ENCODE assay signal across 8 cellular contexts in the genomic region with DNA sequence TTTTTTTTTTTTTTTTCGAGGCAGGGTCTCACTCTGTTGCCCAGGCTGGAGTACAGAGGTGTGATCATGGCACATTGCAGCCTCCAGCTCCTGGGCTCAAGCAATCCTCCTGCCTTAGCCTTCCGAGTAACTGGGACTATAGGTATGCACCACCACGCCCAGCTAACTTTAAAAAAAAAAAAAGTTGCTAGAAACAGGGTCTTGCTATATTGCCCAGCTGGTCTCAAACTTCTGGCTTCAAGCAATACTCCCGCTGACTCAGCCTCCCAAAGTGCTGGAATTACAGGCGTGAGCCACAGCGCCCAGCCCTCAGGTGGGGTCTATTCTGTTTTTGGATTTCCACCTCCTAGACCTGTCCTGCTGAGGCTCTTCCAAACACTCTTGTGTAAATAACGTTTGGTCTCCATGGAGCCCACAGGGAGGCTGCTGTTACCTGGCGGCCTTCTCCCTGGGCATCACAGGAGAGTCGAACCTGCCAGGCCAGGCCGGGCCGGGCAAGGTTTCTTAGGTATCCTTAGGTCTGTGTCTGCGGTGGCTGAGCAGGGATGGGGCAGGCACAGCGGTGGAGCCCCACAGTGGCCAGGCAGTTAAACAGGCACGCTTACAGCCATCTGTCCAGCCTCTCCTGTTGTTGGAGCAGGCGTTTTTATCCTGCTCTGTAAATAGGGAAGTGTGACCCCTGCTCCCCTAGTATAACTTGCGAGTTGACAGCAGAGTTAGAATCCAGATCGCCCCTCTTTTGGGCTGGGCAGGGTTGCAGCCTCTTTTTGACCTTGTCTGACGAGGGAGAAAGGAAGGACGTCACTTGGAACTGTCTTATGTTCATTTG.
A peak's percentile ranks its signal among the peaks of the same experiment; 100 is the strongest.
DNase-seq lines count a peak whose midpoint lies in the region; ATAC-seq and TF ChIP-seq lines count a peak whose summit lies in the region.

No MANE protein-coding gene starts in this region.

- POLR2A ChIA-PET in HEK293T (lab: Yijun Ruan, JAX) = no interaction called here

- H3K27ac Mint-ChIP-seq in stimulated activated memory B cell treated with anti-CD40 and anti-IgM and Interleukin-4, amounts not matched to agents 10 μg/mL and 1 μg/mL and 100 μg/mL, for 72 hours = peak overlapping the region; percentile 6

- DNase-seq in HEK293T (ENCODE audit: extremely low spot score) = peak; percentile 44
- DNase-seq in brain microvascular endothelial cell = no peak
- peak; percentile 67 for DNase-seq in iPS-NIHi7 (ENCODE audit: extremely low spot score)
- no peak for DNase-seq in KG1 (lab: John Stamatoyannopoulos, UW)
- no peak for DNase-seq in NCI-H187 (lab: John Stamatoyannopoulos, UW)

- no peaks in the 10 kb centered on the region for H3K9me3 Mint-ChIP-seq in stimulated activated memory B cell treated with anti-CD40 and anti-IgM and Interleukin-4, amounts not matched to agents 10 μg/mL and 1 μg/mL and 100 μg/mL, for 72 hours

- no peak overlapping the region for H3K4me3 Mint-ChIP-seq in stimulated activated memory B cell treated with anti-CD40 and anti-IgM and Interleukin-4, amounts not matched to agents 10 μg/mL and 1 μg/mL and 100 μg/mL, for 72 hours

- CTCF ChIA-PET in HEK293T (lab: Yijun Ruan, JAX) = interaction anchor here (0.6 to 1.2 kb wide), 3 partner anchors 8 to 202 kb away, joined by 3 read pairs; no protein-coding TSS in a partner anchor

- peak; percentile 57 for TF ChIP-seq CTCF in brain microvascular endothelial cell (IDR thresholded peaks at IDR 0.05; ENCODE audit: low read depth, low read length, missing control alignments)

- ATAC-seq in stimulated activated memory B cell treated with anti-CD40 and anti-IgM and Interleukin-4, amounts not matched to agents 10 μg/mL and 1 μg/mL and 100 μg/mL, for 72 hours = no peak
- ATAC-seq in HG03108 (IDR thresholded peaks at IDR 0.05; ENCODE audit: unreplicated experiment) = no peak
- no peak for ATAC-seq in HG02970 (IDR thresholded peaks at IDR 0.05; ENCODE audit: low FRiP score, unreplicated experiment)

- no peaks in the 10 kb centered on the region for H3K27me3 ChIP-seq in brain microvascular endothelial cell (replicated peaks)

- peaks cover 53% of the 10 kb centered on the region for H3K4me1 Mint-ChIP-seq in stimulated activated memory B cell treated with anti-CD40 and anti-IgM and Interleukin-4, amounts not matched to agents 10 μg/mL and 1 μg/mL and 100 μg/mL, for 72 hours

- no peaks in the 10 kb centered on the region for H3K36me3 ChIP-seq in brain microvascular endothelial cell (replicated peaks)

- no peaks in the 10 kb centered on the region for H3K27me3 Mint-ChIP-seq in stimulated activated memory B cell treated with anti-CD40 and anti-IgM and Interleukin-4, amounts not matched to agents 10 μg/mL and 1 μg/mL and 100 μg/mL, for 72 hours

- H3K36me3 Mint-ChIP-seq in stimulated activated memory B cell treated with anti-CD40 and anti-IgM and Interleukin-4, amounts not matched to agents 10 μg/mL and 1 μg/mL and 100 μg/mL, for 72 hours = peaks cover 28% of the 10 kb centered on the region

- in situ Hi-C loops in brain microvascular endothelial cell (cut with HindIII; ENCODE audit: low pct_ligation_motif_present, low sequenced_read_pairs) = no loop called here

- H3K27ac ChIP-seq in brain microvascular endothelial cell = peak overlapping the region; percentile 89

- no peak overlapping the region for H3K4me3 ChIP-seq in brain microvascular endothelial cell (ENCODE audit: low read depth, low read length)

TF ChIP-seq in HEK293T, 16 proteins besides CTCF, POLR2A, EP300 and RAD21:
- no peak for TF ChIP-seq FOXM1 (IDR thresholded peaks at IDR 0.05; ENCODE audit: borderline replicate concordance)
- TF ChIP-seq ZNF384 (IDR thresholded peaks at IDR 0.05) = no peak
- TF ChIP-seq BHLHE40 (IDR thresholded peaks at IDR 0.05; ENCODE audit: borderline replicate concordance) = no peak
- TF ChIP-seq SP1 (IDR thresholded peaks at IDR 0.05) = no peak
- TF ChIP-seq L3MBTL2 (conservative IDR thresholded peaks at IDR 0.05) = no peak
TF ChIP-seq in HEK293T: peak in this region for 0.

Comparison
In these comparisons a context has a peak if more than half of its experiments do, and no peak if none do; other contexts are left out.
1. DNase-seq: peak in HEK293T (single experiment) and iPS-NIHi7 (single experiment); none in brain microvascular endothelial cell (single experiment), KG1 (single experiment) and NCI-H187 (0 of 2).